ENCODE assay signal across 17 cellular contexts in genomic region chr12:91210144-91210543, GRCh38. TPM values are rescaled to one million over a fixed set of nuclear protein-coding genes. Genes with fewer than 3 reads are reported as not detected.
DNase-seq lines count a peak whose midpoint lies in the region; ATAC-seq, FAIRE-seq and TF ChIP-seq lines count a peak whose summit lies in the region.
"Had no signal": no experiment of that assay in that cellular context is flagged by ENCODE, and none has a peak within 500 bp of the region (broad histone marks: within the 10 kb centered on the region; RNA-seq: fewer than 3 reads in every experiment).

No MANE protein-coding gene starts in this region.

- H3K23me2 ChIP-seq in H1 (ENCODE audit: low read depth, low read length) = no peaks in the 10 kb centered on the region

- peak; percentile 6 for DNase-seq in NCI-H146 (lab: John Stamatoyannopoulos, UW)
- no peak for DNase-seq in NCI-H146 treated with DMSO at 0.1 percent for 48 hours (lab: John Stamatoyannopoulos, UW; ENCODE audit: unreplicated experiment)
- peak; percentile 7 for DNase-seq in NCI-H2227 (lab: John Stamatoyannopoulos, UW; ENCODE audit: unreplicated experiment)
- no peak for DNase-seq in H1 (ENCODE audit: low read depth in 1 of 2, low spot score in 2 of 2)
- peak; percentile 54 for DNase-seq in mesendoderm
- DNase-seq in foreskin keratinocyte = no peak
- DNase-seq in A172 (ENCODE audit: low spot score) = no peak
- DNase-seq in stimulated activated CD4-positive, alpha-beta T cell treated with anti-CD3 and anti-CD28 coated beads, Interleukin-4, amount 100 ng/mL, for 24 hours = no peak
- DNase-seq: AML-193; Caco-2; CD8-positive, alpha-beta memory T cell; DND-41; GDM1; H7 had no signal

- H2BK20ac ChIP-seq in H1 (ENCODE audit: low read length) = no peak overlapping the region

- H4K5ac ChIP-seq in H1 (ENCODE audit: insufficient read length, low read depth, low read length) (no peak overlapping the region), mesendoderm (ENCODE audit: low read length) (no peak overlapping the region)

- TF ChIP-seq RAD21 in H1 (IDR thresholded peaks at IDR 0.05 in 1 of 2, conservative IDR thresholded peaks at IDR 0.05 in 1 of 2; ENCODE audit: low read depth in 2 of 2, low read length in 2 of 2) = no peak

- H2AK5ac ChIP-seq in H1 (ENCODE audit: low read depth, low read length) (no peak overlapping the region), mesendoderm (ENCODE audit: low read length) (no peak overlapping the region)

- H3K14ac ChIP-seq in H1 (ENCODE audit: insufficient read length) = no peak overlapping the region

- no peak overlapping the region for H2BK5ac ChIP-seq in H1 (ENCODE audit: low read depth, low read length)
- no peak overlapping the region for H2BK5ac ChIP-seq in mesendoderm (ENCODE audit: low read length)

- no peak for TF ChIP-seq EP300 in H1 (IDR thresholded peaks at IDR 0.05; ENCODE audit: borderline replicate concordance in 1 of 2, low read depth in 2 of 2, low read length in 2 of 2)

- H3K79me1 ChIP-seq in H1 (ENCODE audit: low read depth, low read length) = no peaks in the 10 kb centered on the region
- no peaks in the 10 kb centered on the region for H3K79me1 ChIP-seq in mesendoderm (ENCODE audit: low read length)

- H3K23ac ChIP-seq in H1 (ENCODE audit: insufficient read length) = no peak overlapping the region
- no peak overlapping the region for H3K23ac ChIP-seq in mesendoderm (ENCODE audit: low read length)

- H3K9me3 ChIP-seq in H1 (ENCODE audit: insufficient read depth in 2 of 2, low read depth in 1 of 2, low read length in 1 of 2) = no peaks in the 10 kb centered on the region
- H3K9me3 ChIP-seq: BLaER1, Caco-2 had no signal

- H3K4ac ChIP-seq in H1 (replicated peaks; ENCODE audit: insufficient read length, low read depth, low read length) = no peak overlapping the region
- no peak overlapping the region for H3K4ac ChIP-seq in mesendoderm (ENCODE audit: low read depth, low read length)

- H3K4me3 ChIP-seq in H1 (ENCODE audit: extremely low read depth in 1 of 4, insufficient read depth in 2 of 4, low read depth in 3 of 4, low read length in 4 of 4) = no peak overlapping the region
- H3K4me3 ChIP-seq in mesendoderm (ENCODE audit: low read length) = no peak overlapping the region
- H3K4me3 ChIP-seq: BLaER1 had no signal

- no peaks in the 10 kb centered on the region for H3K27me3 ChIP-seq in H1 (replicated peaks in 1 of 4; ENCODE audit: control insufficient read depth in 3 of 4, extremely low read depth in 1 of 4, insufficient read depth in 3 of 4, low read length in 3 of 4)
- no peaks in the 10 kb centered on the region for H3K27me3 ChIP-seq in mesendoderm (ENCODE audit: insufficient read depth, low read length, poor library complexity)
- no peaks in the 10 kb centered on the region for H3K27me3 ChIP-seq in foreskin keratinocyte
- H3K27me3 ChIP-seq: BLaER1 had no signal

- POLR2A ChIA-PET in H1 (lab: Charles Lee; ENCODE audit: partially characterized antibody) = no interaction called here

- H3K18ac ChIP-seq in H1 (ENCODE audit: extremely low read depth, low read length) (no peak overlapping the region), mesendoderm (ENCODE audit: low read length) (no peak overlapping the region)

- no peak overlapping the region for H2BK15ac ChIP-seq in H1 (ENCODE audit: low read length)
- no peak overlapping the region for H2BK15ac ChIP-seq in mesendoderm (replicated peaks; ENCODE audit: low read depth)

- peak overlapping the region; percentile 12; the same call in 1 of the 2 replicates for H2AFZ ChIP-seq in H1 (ENCODE audit: low read length)

- CTCF ChIA-PET in H1 (lab: Charles Lee; ENCODE audit: partially characterized antibody) = interaction anchor here (1.0 kb wide), 1 partner anchor 116 kb away, joined by 3 read pairs; no protein-coding TSS in a partner anchor

- no peak overlapping the region for H3K27ac ChIP-seq in H1 (ENCODE audit: low read depth, low read length)
- H3K27ac ChIP-seq in mesendoderm (ENCODE audit: low read depth, low read length) = no peak overlapping the region
- no peak overlapping the region for H3K27ac ChIP-seq in foreskin keratinocyte
- H3K27ac ChIP-seq: 22Rv1, BLaER1 had no signal

- no peak for TF ChIP-seq POLR2A in H1 (IDR thresholded peaks at IDR 0.05; ENCODE audit: control extremely low read depth in 1 of 2, low read depth in 2 of 2, low read length in 2 of 2)

- H3K4me2 ChIP-seq in H1 (ENCODE audit: insufficient read depth in 1 of 2, low read depth in 2 of 2, low read length in 2 of 2) = no peak overlapping the region
- no peak overlapping the region for H3K4me2 ChIP-seq in mesendoderm (ENCODE audit: low read length)
- H3K4me2 ChIP-seq: BLaER1 had no signal

- H3K56ac ChIP-seq in H1 (replicated peaks; ENCODE audit: insufficient read length, low read depth, low read length) (no peak overlapping the region), mesendoderm (ENCODE audit: low read length) (no peak overlapping the region)

- no peak overlapping the region for H2BK120ac ChIP-seq in H1 (replicated peaks; ENCODE audit: low read depth, low read length)
- H2BK120ac ChIP-seq in mesendoderm (ENCODE audit: low read depth, low read length) = no peak overlapping the region

- no peak overlapping the region for H2BK12ac ChIP-seq in H1 (ENCODE audit: low read depth, low read length)

- TF ChIP-seq CTCF in H1 (IDR thresholded peaks at IDR 0.05; ENCODE audit: control extremely low read depth in 1 of 3, insufficient read depth in 1 of 3, low read depth in 1 of 3, low read length in 3 of 3) (no peak), foreskin keratinocyte (conservative IDR thresholded peaks at IDR 0.05) (no peak)

- no peaks in the 10 kb centered on the region for H4K20me1 ChIP-seq in H1 (replicated peaks in 1 of 2; ENCODE audit: control insufficient read depth in 1 of 2, insufficient read depth in 2 of 2, low read length in 2 of 2)
- H4K20me1 ChIP-seq: BLaER1 had no signal

- no peaks in the 10 kb centered on the region for H3K4me1 ChIP-seq in H1 (replicated peaks in 1 of 4; ENCODE audit: control insufficient read depth in 3 of 4, insufficient read depth in 4 of 4, low read length in 3 of 4)
- no peaks in the 10 kb centered on the region for H3K4me1 ChIP-seq in mesendoderm (ENCODE audit: control insufficient read depth, low read depth, low read length)
- H3K4me1 ChIP-seq in foreskin keratinocyte = no peaks in the 10 kb centered on the region
- H3K4me1 ChIP-seq: BLaER1, Caco-2 had no signal

- no peak for FAIRE-seq in H1 (lab: Jason Lieb, UNC)
- FAIRE-seq: GM19239 had no signal

- ATAC-seq in foreskin keratinocyte = no peak

- H3K79me2 ChIP-seq in H1 (ENCODE audit: control insufficient read depth in 1 of 2, insufficient read depth in 2 of 2, low read length in 2 of 2) = no peaks in the 10 kb centered on the region
- no peaks in the 10 kb centered on the region for H3K79me2 ChIP-seq in mesendoderm (ENCODE audit: control insufficient read depth, insufficient read depth, low read length)

- no peak overlapping the region for H4K8ac ChIP-seq in H1 (ENCODE audit: extremely low read depth, insufficient read depth, low read length)
- no peak overlapping the region for H4K8ac ChIP-seq in mesendoderm (ENCODE audit: low read depth, low read length)

- H3K36me3 ChIP-seq in H1 (ENCODE audit: control insufficient read depth in 2 of 4, insufficient read depth in 4 of 4, low read length in 3 of 4) (no peaks in the 10 kb centered on the region), mesendoderm (ENCODE audit: control insufficient read depth, insufficient read depth, low read length) (no peaks in the 10 kb centered on the region)
- H3K36me3 ChIP-seq: BLaER1 had no signal

- H4K91ac ChIP-seq in H1 (replicated peaks; ENCODE audit: insufficient read length, low read length) = no peak overlapping the region

- no peak overlapping the region for H3K9ac ChIP-seq in H1 (replicated peaks in 1 of 4; ENCODE audit: extremely low read depth in 1 of 4, low read depth in 3 of 4, low read length in 3 of 4)
- H3K9ac ChIP-seq in mesendoderm (ENCODE audit: low read length) = no peak overlapping the region
- H3K9ac ChIP-seq: BLaER1 had no signal

TF ChIP-seq in H1, 55 proteins besides CTCF, POLR2A, EP300 and RAD21:
- TF ChIP-seq RNF2 (IDR thresholded peaks at IDR 0.05; ENCODE audit: borderline replicate concordance, low read depth, low read length, missing control alignments, poor library complexity, severe bottlenecking) (no peak), KDM1A (IDR thresholded peaks at IDR 0.05; ENCODE audit: borderline replicate concordance, low read length) (no peak)

RNA-seq across cellular contexts. Expression of gene DCN, which starts 27.5 kb away (rescaled TPM):
- not detected in 2 replicates for total RNA-seq in H1 (2021; fragmentation: NEBNext Ultra II Directional; extraction: Animal tissue kit (Norgen Biotek cat#: 25700))
- polyA plus RNA-seq in H1 (2011; rRNA removed) = not detected in 2 replicates
- not detected for polyA plus RNA-seq in H1 (2011; cell fraction: cytosol; rRNA removed)
- polyA plus RNA-seq in H1 (2011; cell fraction: nucleus; rRNA removed) = not detected
- not detected in 4 replicates for polyA plus RNA-seq in H1 (2012, experiment 1 of 2)
- not detected for polyA plus RNA-seq in H1 (2012, experiment 2 of 2)
- polyA plus RNA-seq in H1 (2013, experiment 1 of 2) = not detected
- polyA plus RNA-seq in H1 (2013, experiment 2 of 2) = not detected
- polyA minus RNA-seq in H1 (2011; rRNA and poly(A)+ RNA removed) = not detected in 2 replicates
- polyA minus RNA-seq in H1 (2011; cell fraction: cytosol; rRNA and poly(A)+ RNA removed) = not detected
- polyA minus RNA-seq in H1 (2011; cell fraction: nucleus; rRNA and poly(A)+ RNA removed) = not detected
- polyA plus RNA-seq in mesendoderm (2013, experiment 1 of 2) = not detected
- polyA plus RNA-seq in mesendoderm (2013, experiment 2 of 2) = not detected
- total RNA-seq in foreskin keratinocyte = 0.18 and 0.48 TPM in 2 replicates
- 0.13 and 0.40 TPM in 2 replicates for polyA plus RNA-seq in foreskin keratinocyte
- total RNA-seq in A172 (2014; rRNA removed; shearing (Covaris generic)) = 0.69 and 0.84 TPM in 2 replicates
- total RNA-seq: CD8-positive, alpha-beta memory T cell; H7 had no signal
- polyA plus RNA-seq: CD8-positive, alpha-beta memory T cell had no signal

Comparison
In these comparisons a context has a peak if more than half of its experiments do, and no peak if none do; other contexts are left out.
1. DNase-seq: peak in NCI-H146 (single experiment), NCI-H2227 (single experiment) and mesendoderm (single experiment); none in NCI-H146 treated with DMSO at 0.1 percent for 48 hours (single experiment), H1 (0 of 2), foreskin keratinocyte (0 of 2), A172 (single experiment) and stimulated activated CD4-positive, alpha-beta T cell treated with anti-CD3 and anti-CD28 coated beads, Interleukin-4, amount 100 ng/mL, for 24 hours (single experiment).